Comparison of ENCODE assay signal across 9 cellular contexts in genomic region chr7:66739953-66740301, GRCh38. TPM values are rescaled to one million over a fixed set of nuclear protein-coding genes. Genes with fewer than 3 reads are reported as not detected.
DNase-seq lines count a peak whose midpoint lies in the region; ATAC-seq, FAIRE-seq and TF ChIP-seq lines count a peak whose summit lies in the region.
"Had no signal": no experiment of that assay in that cellular context is flagged by ENCODE, and none has a peak within 500 bp of the region (broad histone marks: within the 10 kb centered on the region; RNA-seq: fewer than 3 reads in every experiment).

No MANE protein-coding gene starts in this region.

- peak overlapping the region; percentile 92 for H3K27ac Mint-ChIP-seq in T-helper 1 cell treated with Interleukin-12 subunit alpha and Interleukin-12 subunit beta and Interleukin-4 antibody, amounts not matched to agents 30 μg/mL and 1 μg/mL, for 36 hours

- H3K27ac ChIP-seq in OCI-LY7 (ENCODE audit: low read depth, low read length, poor library complexity, severe bottlenecking) (peak overlapping the region; percentile 80), endothelial cell of umbilical vein (ENCODE audit: insufficient read depth, low read depth, low read length) (peak overlapping the region; percentile 83), osteoblast (ENCODE audit: low read depth, low read length) (peak overlapping the region; percentile 96)

- CTCF ChIA-PET in OCI-LY7 (lab: Charles Lee; ENCODE audit: unreplicated experiment) = no interaction called here
- CTCF ChIA-PET in endothelial cell of umbilical vein (lab: Charles Lee) = interaction anchor here (0.6 kb wide), 1 partner anchor 709 kb away, joined by 3 read pairs; no protein-coding TSS in a partner anchor

- no peak for TF ChIP-seq CTCF in OCI-LY7 (conservative IDR thresholded peaks at IDR 0.05; ENCODE audit: low read length)
- no peak for TF ChIP-seq CTCF in endothelial cell of umbilical vein (IDR thresholded peaks at IDR 0.05; ENCODE audit: extremely low read depth in 1 of 2, insufficient read depth in 1 of 2, low read depth in 1 of 2, low read length in 2 of 2)
- no peak for TF ChIP-seq CTCF in osteoblast (IDR thresholded peaks at IDR 0.05; ENCODE audit: extremely low read depth, low read depth, low read length)

- dilution Hi-C loops in endothelial cell of umbilical vein (cut with MboI; ENCODE audit: extremely low pct_ligation_motif_present, low sequenced_read_pairs) = no loop called here

- peak overlapping the region; percentile 87 for H3K9ac ChIP-seq in endothelial cell of umbilical vein (replicated peaks; ENCODE audit: extremely low read depth, insufficient read depth, low read length)

- H3K4me1 ChIP-seq in OCI-LY7 (ENCODE audit: insufficient read depth, low read length, poor library complexity, severe bottlenecking) (peaks cover 39% of the 10 kb centered on the region), endothelial cell of umbilical vein (ENCODE audit: control insufficient read depth, extremely low read depth, insufficient read depth, low read length) (peaks cover 5% of the 10 kb centered on the region), osteoblast (ENCODE audit: insufficient read depth, low read length) (peaks cover 14% of the 10 kb centered on the region)

- H3K79me2 ChIP-seq in OCI-LY7 (ENCODE audit: insufficient read depth, low read depth, low read length) (peaks cover 41% of the 10 kb centered on the region; the same call in 1 of the 2 replicates), endothelial cell of umbilical vein (ENCODE audit: control insufficient read depth, insufficient read depth, low read length) (peaks cover 41% of the 10 kb centered on the region), osteoblast (ENCODE audit: insufficient read depth, low read length) (peaks cover 59% of the 10 kb centered on the region)

- no peaks in the 10 kb centered on the region for H3K27me3 Mint-ChIP-seq in T-helper 1 cell treated with Interleukin-12 subunit alpha and Interleukin-12 subunit beta and Interleukin-4 antibody, amounts not matched to agents 30 μg/mL and 1 μg/mL, for 36 hours (ENCODE audit: low read depth)

- H3K36me3 ChIP-seq in OCI-LY7 (ENCODE audit: insufficient read depth, low read length) = peaks cover 27% of the 10 kb centered on the region
- H3K36me3 ChIP-seq in endothelial cell of umbilical vein (ENCODE audit: control insufficient read depth in 2 of 2, extremely low read depth in 1 of 2, insufficient read depth in 2 of 2, low read length in 2 of 2) = no peaks in the 10 kb centered on the region
- H3K36me3 ChIP-seq in osteoblast (ENCODE audit: insufficient read depth, low read length) = peaks cover 9% of the 10 kb centered on the region

- H3K9me3 ChIP-seq in OCI-LY7 (ENCODE audit: low read length) (peaks cover 8% of the 10 kb centered on the region), endothelial cell of umbilical vein (replicated peaks; ENCODE audit: control insufficient read depth, insufficient read depth, low read length) (no peaks in the 10 kb centered on the region), osteoblast (ENCODE audit: low read depth, low read length) (no peaks in the 10 kb centered on the region)

- no peak for DNase-seq in T-helper 1 cell
- DNase-seq in OCI-LY7 (ENCODE audit: low spot score) = peak; percentile 52
- no peak for DNase-seq in endothelial cell of umbilical vein (ENCODE audit: low read depth, low spot score)
- DNase-seq in osteoblast (ENCODE audit: insufficient read length, low spot score, missing footprints) = no peak
- DNase-seq in NCI-H187 (lab: John Stamatoyannopoulos, UW) = no peak

- H3K9me2 ChIP-seq in OCI-LY7 (ENCODE audit: insufficient read depth, low read length) = no peaks in the 10 kb centered on the region

- H3K4me1 Mint-ChIP-seq in T-helper 1 cell treated with Interleukin-12 subunit alpha and Interleukin-12 subunit beta and Interleukin-4 antibody, amounts not matched to agents 30 μg/mL and 1 μg/mL, for 36 hours (ENCODE audit: low read depth) = peaks cover 9% of the 10 kb centered on the region

- H3K4me3 ChIP-seq in OCI-LY7 (ENCODE audit: low read depth, low read length, poor library complexity, severe bottlenecking) = peak overlapping the region; percentile 77
- H3K4me3 ChIP-seq in endothelial cell of umbilical vein (replicated peaks in 1 of 3; ENCODE audit: insufficient read depth in 1 of 3, low read depth in 1 of 3, low read length in 3 of 3) = peak overlapping the region; percentile 81 to 99 (median 82)
- H3K4me3 ChIP-seq in osteoblast (ENCODE audit: insufficient read depth, low read length) = peak overlapping the region; percentile 97

- POLR2A ChIA-PET in OCI-LY7 (lab: Charles Lee) = interaction anchor here (0.7 to 2.4 kb wide), 6 partner anchors 20 to 115 kb away, joined by 3 to 8 read pairs (median 4); partner anchors contain the start of gene KCTD7
- POLR2A ChIA-PET in endothelial cell of umbilical vein (lab: Charles Lee) = no interaction called here

- H2AFZ ChIP-seq in OCI-LY7 (ENCODE audit: low read length) (peak overlapping the region; percentile 76; the same call in 1 of the 2 replicates), endothelial cell of umbilical vein (ENCODE audit: low read depth, low read length) (peak overlapping the region; percentile 83), osteoblast (ENCODE audit: low read length) (peak overlapping the region; percentile 89)

- BruUV-seq in OCI-LY7 (replicated peaks; lab: Mats Ljungman, UMichigan) (TSS peak; percentile 95), endothelial cell of umbilical vein (replicated peaks; lab: Mats Ljungman, UMichigan) (TSS peak; percentile 84)

- intact Hi-C loops in OCI-LY7 (cut with micrococcal nuclease; ENCODE audit: unreplicated experiment) (loop anchor here (5.0 kb wide), 5 partner anchors 58 to 257 kb away; partner anchors contain the start of genes KCTD7, SBDS, TMEM248 and TYW1), endothelial cell of umbilical vein (cut with micrococcal nuclease) (loop anchor here (1.0 to 5.0 kb wide), 2 partner anchors 58 to 257 kb away; partner anchors contain the start of genes SBDS and TYW1)

- peak overlapping the region; percentile 96 for H3K4me2 ChIP-seq in OCI-LY7 (ENCODE audit: low read length)
- H3K4me2 ChIP-seq in endothelial cell of umbilical vein (ENCODE audit: insufficient read depth, low read length) = peak overlapping the region; percentile 91
- H3K4me2 ChIP-seq in osteoblast (ENCODE audit: insufficient read depth, low read length) = peak overlapping the region; percentile 91

- H3K36me3 Mint-ChIP-seq in T-helper 1 cell treated with Interleukin-12 subunit alpha and Interleukin-12 subunit beta and Interleukin-4 antibody, amounts not matched to agents 30 μg/mL and 1 μg/mL, for 36 hours (ENCODE audit: low read depth) = peaks cover 19% of the 10 kb centered on the region

- H4K20me1 ChIP-seq in OCI-LY7 (ENCODE audit: insufficient read depth, low read length) (no peaks in the 10 kb centered on the region), endothelial cell of umbilical vein (replicated peaks; ENCODE audit: control insufficient read depth, extremely low read depth, insufficient read depth, low read length) (no peaks in the 10 kb centered on the region), osteoblast (ENCODE audit: insufficient read depth, low read length) (peaks cover 3% of the 10 kb centered on the region)

- TF ChIP-seq POLR2A in endothelial cell of umbilical vein (IDR thresholded peaks at IDR 0.05; ENCODE audit: low read depth, low read length) = no peak

- no peaks in the 10 kb centered on the region for H3K9me1 ChIP-seq in endothelial cell of umbilical vein (replicated peaks; ENCODE audit: control insufficient read depth, extremely low read depth, insufficient read depth, low read length)

- ATAC-seq in HG03469 (IDR thresholded peaks at IDR 0.05; ENCODE audit: unreplicated experiment) (no peak), HG02973 (IDR thresholded peaks at IDR 0.05; ENCODE audit: unreplicated experiment) (no peak)

- H3K27me3 ChIP-seq in endothelial cell of umbilical vein (ENCODE audit: control insufficient read depth in 2 of 2, insufficient read depth in 2 of 2, low read length in 2 of 2) = no peaks in the 10 kb centered on the region
- no peaks in the 10 kb centered on the region for H3K27me3 ChIP-seq in osteoblast (ENCODE audit: insufficient read depth, low read length)

- H3K9me3 Mint-ChIP-seq in T-helper 1 cell treated with Interleukin-12 subunit alpha and Interleukin-12 subunit beta and Interleukin-4 antibody, amounts not matched to agents 30 μg/mL and 1 μg/mL, for 36 hours = peaks cover 15% of the 10 kb centered on the region

- peak; percentile 33 for FAIRE-seq in endothelial cell of umbilical vein (lab: Jason Lieb, UNC)
- FAIRE-seq: G401.6 had no signal

- peak overlapping the region; percentile 92 for H3K4me3 Mint-ChIP-seq in T-helper 1 cell treated with Interleukin-12 subunit alpha and Interleukin-12 subunit beta and Interleukin-4 antibody, amounts not matched to agents 30 μg/mL and 1 μg/mL, for 36 hours

TF ChIP-seq in endothelial cell of umbilical vein, 7 proteins besides CTCF, POLR2A, EP300 and RAD21:
- TF ChIP-seq FOS (IDR thresholded peaks at IDR 0.05; ENCODE audit: borderline replicate concordance, insufficient read depth, low read length) (no peak), MYC (IDR thresholded peaks at IDR 0.05; ENCODE audit: low read depth, low read length) (no peak), EZH2 (IDR thresholded peaks at IDR 0.05; ENCODE audit: borderline replicate concordance, low read depth, low read length, severe bottlenecking) (no peak), GATA2 (IDR thresholded peaks at IDR 0.05; ENCODE audit: insufficient read depth, insufficient read length, low read depth, low read length) (no peak), POLR2AphosphoS5 (IDR thresholded peaks at IDR 0.05; ENCODE audit: insufficient read depth, low read depth, low read length) (no peak), JUN (IDR thresholded peaks at IDR 0.05; ENCODE audit: borderline replicate concordance, insufficient read depth, insufficient read length, low read depth) (no peak)
- TF ChIP-seq, protein P1, sequence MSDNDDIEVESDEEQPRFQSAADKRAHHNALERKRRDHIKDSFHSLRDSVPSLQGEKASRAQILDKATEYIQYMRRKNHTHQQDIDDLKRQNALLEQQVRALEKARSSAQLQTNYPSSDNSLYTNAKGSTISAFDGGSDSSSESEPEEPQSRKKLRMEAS (IDR thresholded peaks at IDR 0.05; ENCODE audit: insufficient read depth, insufficient read length) = no peak
TF ChIP-seq in endothelial cell of umbilical vein: peak in this region for 0.

RNA-seq across cellular contexts. Expression of gene RABGEF1, which starts 0.6 kb away (rescaled TPM):
- total RNA-seq in OCI-LY7 (2014; rRNA removed; shearing (Covaris generic)) = 18.2 and 21.0 TPM in 2 replicates
- total RNA-seq in OCI-LY7 (2022) = 25.5 and 27.2 TPM in 2 replicates
- 14.4 and 15.5 TPM in 2 replicates for total RNA-seq in endothelial cell of umbilical vein
- 11.0 and 11.6 TPM in 2 replicates for polyA plus RNA-seq in endothelial cell of umbilical vein
- 11.4 and 14.6 TPM in 2 replicates for polyA plus RNA-seq in endothelial cell of umbilical vein (2011; cell fraction: cytosol; rRNA removed)
- 22.5 and 25.8 TPM in 2 replicates for polyA plus RNA-seq in endothelial cell of umbilical vein (2011; cell fraction: nucleus; rRNA removed)
- polyA plus RNA-seq in endothelial cell of umbilical vein (2012) = 12.6 and 14.2 TPM in 2 replicates
- 36.9 and 43.0 TPM in 2 replicates for polyA minus RNA-seq in endothelial cell of umbilical vein
- polyA minus RNA-seq in endothelial cell of umbilical vein (2011; cell fraction: cytosol; rRNA and poly(A)+ RNA removed) = 14.2 TPM
- 12.0 and 17.1 TPM in 2 replicates for polyA minus RNA-seq in endothelial cell of umbilical vein (2011; cell fraction: nucleus; rRNA and poly(A)+ RNA removed)
- total RNA-seq in osteoblast = 71.9 and 81.8 TPM in 2 replicates
